ENCODE assay signal across 9 cellular contexts in the genomic region with DNA sequence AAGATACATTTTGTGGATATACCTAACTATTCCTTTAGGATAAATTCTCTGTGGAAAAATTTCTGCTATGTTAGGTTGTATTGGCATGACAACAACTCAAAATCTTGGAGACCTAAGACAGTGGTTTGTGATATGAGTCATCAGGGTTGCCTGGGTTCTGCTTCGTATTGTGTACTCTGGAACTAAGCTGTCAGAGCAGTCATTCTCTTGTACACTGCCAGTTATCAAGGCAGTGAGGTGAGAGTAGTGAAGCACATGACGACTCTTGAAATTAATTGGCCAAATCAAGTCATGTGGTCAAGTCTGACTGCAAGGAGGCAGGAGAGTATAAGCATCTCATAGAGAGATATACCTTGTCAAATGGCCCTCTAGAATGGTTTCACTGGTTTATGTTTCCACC.
DNase-seq lines count a peak whose midpoint lies in the region; ATAC-seq lines count a peak whose summit lies in the region.
"Had no signal": no experiment of that assay in that cellular context is flagged by ENCODE, and none has a peak within 500 bp of the region (broad histone marks: within the 10 kb centered on the region; RNA-seq: fewer than 3 reads in every experiment).

No MANE protein-coding gene starts in this region.

- ATAC-seq in GM18511 (IDR thresholded peaks at IDR 0.05; ENCODE audit: unreplicated experiment) (peak; percentile 75), HG02610 (IDR thresholded peaks at IDR 0.05; ENCODE audit: unreplicated experiment) (peak; percentile 76), aorta (ENCODE audit: low FRiP score) (no peak), right cardiac atrium (no peak)

- H3K4me1 ChIP-seq in aorta (ENCODE audit: control insufficient read depth in 1 of 2, insufficient read depth in 2 of 2, low read length in 2 of 2) (no peaks in the 10 kb centered on the region), right cardiac atrium (ENCODE audit: control insufficient read depth, insufficient read depth, low read length) (no peaks in the 10 kb centered on the region)
- H3K4me1 ChIP-seq: colonic mucosa had no signal

- H3K9me3 ChIP-seq in aorta (ENCODE audit: control insufficient read depth, low read length) = no peaks in the 10 kb centered on the region
- H3K9me3 ChIP-seq in right cardiac atrium (ENCODE audit: control insufficient read depth, low read length) = no peaks in the 10 kb centered on the region
- H3K9me3 ChIP-seq: colonic mucosa had no signal

- DNase-seq in OCI-M1 (lab: John Stamatoyannopoulos, UW) = peak; percentile 48
- peak; percentile 84 for DNase-seq in iris pigment epithelial cell (ENCODE audit: low read depth)
- DNase-seq in aorta = no peak
- no peak for DNase-seq in occipital lobe (lab: John Stamatoyannopoulos, UW)
- DNase-seq in right cardiac atrium = no peak
- DNase-seq in stimulated activated naive CD4-positive, alpha-beta T cell treated with Interleukin-2 at 50 U/mL for 16 hours (lab: John Stamatoyannopoulos, UW) = no peak
- DNase-seq: colonic mucosa had no signal

- WGBS in aorta, 2 donors = 51 to 55% methylated on average over 2 of the region's 2 CpGs
- 53% methylated on average over 2 of the region's 2 CpGs for WGBS in right cardiac atrium

- no peaks in the 10 kb centered on the region for H3K27me3 ChIP-seq in aorta (ENCODE audit: control insufficient read depth in 1 of 2, insufficient read depth in 2 of 2, low read length in 1 of 2)
- H3K27me3 ChIP-seq in right cardiac atrium (ENCODE audit: control insufficient read depth, insufficient read depth) = no peaks in the 10 kb centered on the region
- H3K27me3 ChIP-seq: colonic mucosa had no signal

- H3K4me3 ChIP-seq in aorta (ENCODE audit: low read length in 2 of 2) = no peak overlapping the region
- H3K4me3 ChIP-seq in right cardiac atrium (ENCODE audit: low read length) = no peak overlapping the region
- H3K4me3 ChIP-seq: colonic mucosa had no signal

- H3K27ac ChIP-seq in aorta (ENCODE audit: low read depth in 1 of 2, low read length in 2 of 2) (no peak overlapping the region), right cardiac atrium (ENCODE audit: low read length) (no peak overlapping the region)
- H3K27ac ChIP-seq: colonic mucosa had no signal

- no peaks in the 10 kb centered on the region for H3K36me3 ChIP-seq in aorta (ENCODE audit: control insufficient read depth in 1 of 2, insufficient read depth in 2 of 2, low read length in 1 of 2)
- H3K36me3 ChIP-seq: colonic mucosa had no signal

- intact Hi-C loops in aorta (cut with DNase I) = no loop called here
- intact Hi-C loops in right cardiac atrium (cut with DNase I) = no loop called here

Comparison
In these comparisons a context has a peak if more than half of its experiments do, and no peak if none do; other contexts are left out.
1. ATAC-seq: peak in GM18511 (single experiment) and HG02610 (single experiment); none in aorta (single experiment) and right cardiac atrium (0 of 2).
2. DNase-seq: peak in OCI-M1 (single experiment) and iris pigment epithelial cell (single experiment); none in aorta (0 of 2), occipital lobe (single experiment), right cardiac atrium (0 of 3) and stimulated activated naive CD4-positive, alpha-beta T cell treated with Interleukin-2 at 50 U/mL for 16 hours (single experiment).